ENCODE assay signal across 19 cellular contexts in the genomic region with DNA sequence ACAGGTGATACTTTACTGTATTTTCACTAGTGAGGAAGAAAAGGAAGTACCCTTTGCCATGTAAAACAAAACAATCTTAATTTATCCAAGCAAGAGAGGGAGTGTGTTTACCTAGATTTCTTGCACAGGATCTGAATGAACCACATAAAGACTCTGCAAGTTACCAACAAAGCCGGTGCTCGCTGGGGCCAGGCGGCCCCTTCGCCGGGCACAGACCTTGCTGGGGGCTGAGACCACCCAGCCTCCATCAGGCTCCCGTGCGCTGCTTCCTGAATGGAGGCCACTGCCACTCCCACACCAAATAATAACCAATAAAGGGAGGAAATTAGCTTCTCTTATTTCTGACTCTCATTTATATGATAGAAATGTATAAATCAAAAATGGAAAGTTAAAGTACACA.
DNase-seq lines count a peak whose midpoint lies in the region; ATAC-seq and TF ChIP-seq lines count a peak whose summit lies in the region.
"Had no signal": no experiment of that assay in that cellular context is flagged by ENCODE, and none has a peak within 500 bp of the region (broad histone marks: within the 10 kb centered on the region; RNA-seq: fewer than 3 reads in every experiment).

No MANE protein-coding gene starts in this region.

- H3K4me3 Mint-ChIP-seq in GM23338 (no peak overlapping the region), WTC11 (no peak overlapping the region), neural progenitor cell (no peak overlapping the region)
- H3K4me3 Mint-ChIP-seq: B cell; CD4-positive, alpha-beta T cell; CD8-positive, alpha-beta T cell had no signal

- H3K27me3 Mint-ChIP-seq in GM23338 (ENCODE audit: insufficient read depth, low read depth, poor library complexity) (no peaks in the 10 kb centered on the region), WTC11 (ENCODE audit: low read depth) (no peaks in the 10 kb centered on the region; the same call in 1 of the 2 replicates), neural progenitor cell (ENCODE audit: insufficient read depth, low read depth) (no peaks in the 10 kb centered on the region)
- H3K27me3 Mint-ChIP-seq: CD4-positive, alpha-beta T cell had no signal

- ATAC-seq in GM23338 (no peak), WTC11 (no peak), GM21723 (IDR thresholded peaks at IDR 0.05; ENCODE audit: unreplicated experiment) (no peak), HG03039 (IDR thresholded peaks at IDR 0.05; ENCODE audit: unreplicated experiment) (no peak)
- ATAC-seq: A549; CD8-positive, alpha-beta T cell had no signal

- H4K20me1 ChIP-seq in GM23338 (replicated peaks; ENCODE audit: insufficient read depth) (no peaks in the 10 kb centered on the region), neural progenitor cell (ENCODE audit: low read depth) (no peaks in the 10 kb centered on the region)
- H4K20me1 ChIP-seq: BLaER1 treated with 17β-estradiol and CSF1 and Interleukin-3, amounts not matched to agents 10 nM and 100 nM had no signal

- no peaks in the 10 kb centered on the region for H3K79me2 ChIP-seq in GM23338 (replicated peaks; ENCODE audit: insufficient read depth)
- no peaks in the 10 kb centered on the region for H3K79me2 ChIP-seq in neural progenitor cell (ENCODE audit: low read depth)

- H3K36me3 Mint-ChIP-seq in GM23338 (ENCODE audit: low read depth) (no peaks in the 10 kb centered on the region), WTC11 (no peaks in the 10 kb centered on the region), neural progenitor cell (no peaks in the 10 kb centered on the region)
- H3K36me3 Mint-ChIP-seq: CD8-positive, alpha-beta T cell had no signal

- TF ChIP-seq CTCF in GM23338 (conservative IDR thresholded peaks at IDR 0.05; ENCODE audit: low read depth in 2 of 2) (no peak), WTC11 (IDR thresholded peaks at IDR 0.05) (no peak), neural progenitor cell (IDR thresholded peaks at IDR 0.05) (no peak)

- H3K27me3 ChIP-seq in GM23338 (ENCODE audit: insufficient read depth) (no peaks in the 10 kb centered on the region), neural progenitor cell (no peaks in the 10 kb centered on the region)
- H3K27me3 ChIP-seq: BLaER1 treated with 17β-estradiol and CSF1 and Interleukin-3, amounts not matched to agents 10 nM and 100 nM had no signal

- DNase-seq in GM23338 (ENCODE audit: low spot score) = no peak
- DNase-seq in WTC11 (ENCODE audit: low spot score) = no peak
- peak; percentile 9 for DNase-seq in left kidney (ENCODE audit: low read depth, low spot score)
- no peak for DNase-seq in neural progenitor cell (ENCODE audit: low spot score)
- no peak for DNase-seq in NCI-H1930 (lab: John Stamatoyannopoulos, UW)
- DNase-seq: AML-193; Caco-2; Calu3; CD4-positive, alpha-beta T cell; CD8-positive, alpha-beta T cell; DMS79 treated with DMSO at 0.1 percent for 48 hours; GF-D8 had no signal

- H3K9me2 ChIP-seq in GM23338 (ENCODE audit: insufficient read depth) = 0 out of 2 replicates have a peak, but pooled peaks cover 3% of the 10 kb centered on the region

- H3K4me1 Mint-ChIP-seq in GM23338 (peaks cover 11% of the 10 kb centered on the region), WTC11 (peaks cover 22% of the 10 kb centered on the region), neural progenitor cell (peaks cover 24% of the 10 kb centered on the region)
- H3K4me1 Mint-ChIP-seq: B cell had no signal

- CTCF ChIA-PET in WTC11 (lab: Charles Lee) = no interaction called here

- peak overlapping the region; percentile 80 for H2AFZ ChIP-seq in GM23338
- H2AFZ ChIP-seq in neural progenitor cell (replicated peaks) = peak overlapping the region; percentile 76

- H3K27ac Mint-ChIP-seq in GM23338 = no peak overlapping the region
- peak overlapping the region; percentile 4; the same call in 1 of the 2 replicates for H3K27ac Mint-ChIP-seq in WTC11
- H3K27ac Mint-ChIP-seq in neural progenitor cell = no peak overlapping the region
- H3K27ac Mint-ChIP-seq: B cell; CD4-positive, alpha-beta T cell; CD8-positive, alpha-beta T cell had no signal

- H3F3A ChIP-seq in GM23338 (replicated peaks; ENCODE audit: low read depth) = no peaks in the 10 kb centered on the region
- no peaks in the 10 kb centered on the region for H3F3A ChIP-seq in neural progenitor cell (ENCODE audit: low read depth)

- H3K4me2 ChIP-seq in GM23338 = 0 out of 2 replicates have a peak overlapping the region, but pooled peaks have one; percentile 23
- H3K4me2 ChIP-seq in neural progenitor cell = peak overlapping the region; percentile 1
- H3K4me2 ChIP-seq: A549; BLaER1 treated with 17β-estradiol and CSF1 and Interleukin-3, amounts not matched to agents 10 nM and 100 nM had no signal

- POLR2A ChIA-PET in WTC11 (lab: Charles Lee) = no interaction called here

- no peak overlapping the region for H3K4me3 ChIP-seq in GM23338
- H3K4me3 ChIP-seq in neural progenitor cell = no peak overlapping the region
- H3K4me3 ChIP-seq: A549; BLaER1 treated with 17β-estradiol and CSF1 and Interleukin-3, amounts not matched to agents 10 nM and 100 nM had no signal

- no peak overlapping the region for H3K9ac ChIP-seq in neural progenitor cell
- H3K9ac ChIP-seq: BLaER1 treated with 17β-estradiol and CSF1 and Interleukin-3, amounts not matched to agents 10 nM and 100 nM had no signal

- H3K4me1 ChIP-seq in GM23338 (ENCODE audit: insufficient read depth) (peaks cover 3% of the 10 kb centered on the region; the same call in 1 of the 2 replicates), neural progenitor cell (peaks cover 13% of the 10 kb centered on the region)
- H3K4me1 ChIP-seq: A549; BLaER1 treated with 17β-estradiol and CSF1 and Interleukin-3, amounts not matched to agents 10 nM and 100 nM; Caco-2 had no signal

- H3K36me3 ChIP-seq in GM23338 (ENCODE audit: insufficient read depth) (no peaks in the 10 kb centered on the region), neural progenitor cell (no peaks in the 10 kb centered on the region)
- H3K36me3 ChIP-seq: BLaER1 treated with 17β-estradiol and CSF1 and Interleukin-3, amounts not matched to agents 10 nM and 100 nM had no signal

- no peaks in the 10 kb centered on the region for H3K9me3 ChIP-seq in neural progenitor cell (ENCODE audit: low read depth)
- H3K9me3 ChIP-seq: A549; BLaER1 treated with 17β-estradiol and CSF1 and Interleukin-3, amounts not matched to agents 10 nM and 100 nM; Caco-2 had no signal

- H3K9me3 Mint-ChIP-seq in GM23338 = no peaks in the 10 kb centered on the region
- H3K9me3 Mint-ChIP-seq in WTC11 = no peaks in the 10 kb centered on the region
- H3K9me3 Mint-ChIP-seq in neural progenitor cell = no peaks in the 10 kb centered on the region
- H3K9me3 Mint-ChIP-seq: CD4-positive, alpha-beta T cell; CD8-positive, alpha-beta T cell had no signal

- no peak overlapping the region for H3K27ac ChIP-seq in GM23338 (ENCODE audit: low read depth)
- H3K27ac ChIP-seq in neural progenitor cell = no peak overlapping the region
- H3K27ac ChIP-seq: 22Rv1; A549; BLaER1 treated with 17β-estradiol and CSF1 and Interleukin-3, amounts not matched to agents 10 nM and 100 nM; C4-2B had no signal

TF ChIP-seq in GM23338, 12 proteins besides CTCF, POLR2A, EP300 and RAD21 (continues in another document):
- TF ChIP-seq ZNF331 (CRISPR knock-in tag; IDR thresholded peaks at IDR 0.05; ENCODE audit: low read depth) (no peak), POLR2AphosphoS5 (IDR thresholded peaks at IDR 0.05; ENCODE audit: low read depth) (no peak), JUNB (IDR thresholded peaks at IDR 0.05; ENCODE audit: unreplicated experiment) (no peak), STAT1 (IDR thresholded peaks at IDR 0.05; ENCODE audit: unreplicated experiment) (no peak)

TF ChIP-seq in WTC11, 78 proteins besides CTCF, POLR2A, EP300 and RAD21 (continues in another document):
- TF ChIP-seq SOX15 (CRISPR knock-in tag; IDR thresholded peaks at IDR 0.05) = no peak
- TF ChIP-seq SMAD3 (CRISPR knock-in tag; IDR thresholded peaks at IDR 0.05; ENCODE audit: borderline replicate concordance) = no peak
- TF ChIP-seq AR (CRISPR knock-in tag; IDR thresholded peaks at IDR 0.05) = no peak
- no peak for TF ChIP-seq NFYB (CRISPR knock-in tag; conservative IDR thresholded peaks at IDR 0.05; ENCODE audit: low read depth)
- TF ChIP-seq, protein P1, sequence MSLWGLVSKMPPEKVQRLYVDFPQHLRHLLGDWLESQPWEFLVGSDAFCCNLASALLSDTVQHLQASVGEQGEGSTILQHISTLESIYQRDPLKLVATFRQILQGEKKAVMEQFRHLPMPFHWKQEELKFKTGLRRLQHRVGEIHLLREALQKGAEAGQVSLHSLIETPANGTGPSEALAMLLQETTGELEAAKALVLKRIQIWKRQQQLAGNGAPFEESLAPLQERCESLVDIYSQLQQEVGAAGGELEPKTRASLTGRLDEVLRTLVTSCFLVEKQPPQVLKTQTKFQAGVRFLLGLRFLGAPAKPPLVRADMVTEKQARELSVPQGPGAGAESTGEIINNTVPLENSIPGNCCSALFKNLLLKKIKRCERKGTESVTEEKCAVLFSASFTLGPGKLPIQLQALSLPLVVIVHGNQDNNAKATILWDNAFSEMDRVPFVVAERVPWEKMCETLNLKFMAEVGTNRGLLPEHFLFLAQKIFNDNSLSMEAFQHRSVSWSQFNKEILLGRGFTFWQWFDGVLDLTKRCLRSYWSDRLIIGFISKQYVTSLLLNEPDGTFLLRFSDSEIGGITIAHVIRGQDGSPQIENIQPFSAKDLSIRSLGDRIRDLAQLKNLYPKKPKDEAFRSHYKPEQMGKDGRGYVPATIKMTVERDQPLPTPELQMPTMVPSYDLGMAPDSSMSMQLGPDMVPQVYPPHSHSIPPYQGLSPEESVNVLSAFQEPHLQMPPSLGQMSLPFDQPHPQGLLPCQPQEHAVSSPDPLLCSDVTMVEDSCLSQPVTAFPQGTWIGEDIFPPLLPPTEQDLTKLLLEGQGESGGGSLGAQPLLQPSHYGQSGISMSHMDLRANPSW (CRISPR knock-in tag; conservative IDR thresholded peaks at IDR 0.05; ENCODE audit: low read depth) = no peak
